ENCODE assay signal across 10 cellular contexts in genomic region chr17:3475812-3476686, GRCh38. TPM values are rescaled to one million over a fixed set of nuclear protein-coding genes. Genes with fewer than 3 reads are reported as not detected.
DNase-seq lines count a peak whose midpoint lies in the region; ATAC-seq and TF ChIP-seq lines count a peak whose summit lies in the region.
"Had no signal": no experiment of that assay in that cellular context is flagged by ENCODE, and none has a peak within 500 bp of the region (broad histone marks: within the 10 kb centered on the region; RNA-seq: fewer than 3 reads in every experiment).

TSS of gene ASPA (plus strand) at chr17:3475997. CDS start at chr17:3476160, 163 bp downstream.

- peaks cover 3% of the 10 kb centered on the region for H3K4me1 Mint-ChIP-seq in activated naive CD8-positive, alpha-beta T cell treated with anti-CD3 and anti-CD28 coated beads for 36 hours

- H3K36me3 Mint-ChIP-seq in activated naive CD8-positive, alpha-beta T cell treated with anti-CD3 and anti-CD28 coated beads for 36 hours, result no peaks in the 10 kb centered on the region
- H3K36me3 Mint-ChIP-seq: activated CD8-positive, alpha-beta memory T cell treated with anti-CD3 and anti-CD28 coated beads, Interleukin-2, amount 10 ng/mL, durations not matched to agents 7 days and 5 days had no signal

- H3K27me3 Mint-ChIP-seq in activated naive CD8-positive, alpha-beta T cell treated with anti-CD3 and anti-CD28 coated beads for 36 hours, result peaks cover 4% of the 10 kb centered on the region

- ATAC-seq in gastrocnemius medialis (peak; percentile 55 to 67), GM21526 (IDR thresholded peaks at IDR 0.05; ENCODE audit: low FRiP score, unreplicated experiment) (no peak), HG03378 (IDR thresholded peaks at IDR 0.05; ENCODE audit: unreplicated experiment) (no peak)
- ATAC-seq: activated CD8-positive, alpha-beta memory T cell treated with anti-CD3 and anti-CD28 coated beads, Interleukin-2, amount 10 ng/mL, durations not matched to agents 7 days and 5 days had no signal

- DNase-seq in ELR (ENCODE audit: low read depth) (peak; percentile 19), right atrium auricular region (ENCODE audit: low spot score) (no peak), gastrocnemius medialis (no peak), NOMO-1 treated with dmso at 0.1 percent for 144 hours (lab: John Stamatoyannopoulos, UW; ENCODE audit: unreplicated experiment) (no peak)
- no peak for DNase-seq in activated naive CD8-positive, alpha-beta T cell treated with anti-CD3 and anti-CD28 coated beads for 36 hours
- no peak for DNase-seq in central memory CD4-positive, alpha-beta T cell
- DNase-seq: activated CD8-positive, alpha-beta memory T cell treated with anti-CD3 and anti-CD28 coated beads, Interleukin-2, amount 10 ng/mL, durations not matched to agents 7 days and 5 days; NCI-H69 had no signal

- H3K9me3 ChIP-seq in right atrium auricular region, result no peaks in the 10 kb centered on the region
- no peaks in the 10 kb centered on the region for H3K9me3 ChIP-seq in gastrocnemius medialis

- H3K36me3 ChIP-seq in right atrium auricular region, result no peaks in the 10 kb centered on the region
- H3K36me3 ChIP-seq in gastrocnemius medialis, result no peaks in the 10 kb centered on the region

- no peak for TF ChIP-seq CTCF in right atrium auricular region (IDR thresholded peaks at IDR 0.05)
- TF ChIP-seq CTCF in gastrocnemius medialis (IDR thresholded peaks at IDR 0.05 in 4 of 5, conservative IDR thresholded peaks at IDR 0.05 in 1 of 5), result no peak

- no peaks in the 10 kb centered on the region for H3K4me1 ChIP-seq in right atrium auricular region
- H3K4me1 ChIP-seq in gastrocnemius medialis, result peaks cover 4 to 7% of the 10 kb centered on the region in 2 donors

- peak within 1 kb of the TSS in 1 of 2 donors; percentile 29 for H3K27ac ChIP-seq in right atrium auricular region
- H3K27ac ChIP-seq in gastrocnemius medialis, result peak within 1 kb of the TSS; percentile 35 to 73 (median 64)

- intact Hi-C loops in gastrocnemius medialis (cut with DNase I; ENCODE audit: low total_unique reads), result no loop called here

- TF ChIP-seq POLR2A in gastrocnemius medialis (IDR thresholded peaks at IDR 0.05), result no peak

- H3K27me3 ChIP-seq in right atrium auricular region, result no peaks in the 10 kb centered on the region
- H3K27me3 ChIP-seq in gastrocnemius medialis, result no peaks in the 10 kb centered on the region

- peak within 1 kb of the TSS; percentile 14 for H3K4me3 Mint-ChIP-seq in activated naive CD8-positive, alpha-beta T cell treated with anti-CD3 and anti-CD28 coated beads for 36 hours
- H3K4me3 Mint-ChIP-seq: activated CD8-positive, alpha-beta memory T cell treated with anti-CD3 and anti-CD28 coated beads, Interleukin-2, amount 10 ng/mL, durations not matched to agents 7 days and 5 days had no signal

- H3K9me3 Mint-ChIP-seq in activated naive CD8-positive, alpha-beta T cell treated with anti-CD3 and anti-CD28 coated beads for 36 hours, result no peaks in the 10 kb centered on the region

- no peak within 1 kb of the TSS for H3K27ac Mint-ChIP-seq in activated naive CD8-positive, alpha-beta T cell treated with anti-CD3 and anti-CD28 coated beads for 36 hours
- H3K27ac Mint-ChIP-seq: activated CD8-positive, alpha-beta memory T cell treated with anti-CD3 and anti-CD28 coated beads, Interleukin-2, amount 10 ng/mL, durations not matched to agents 7 days and 5 days had no signal

- in situ Hi-C loops in gastrocnemius medialis (cut with MboI; ENCODE audit: low sequenced_read_pairs in 4 of 4), result no loop called here

- H3K4me3 ChIP-seq in right atrium auricular region (peak within 1 kb of the TSS; percentile 9 to 21), gastrocnemius medialis (peak within 1 kb of the TSS; percentile 51 to 64 (median 53))

RNA-seq across cellular contexts. Expression of gene ASPA, which starts in this region (rescaled TPM):
- not detected for total RNA-seq in activated naive CD8-positive, alpha-beta T cell treated with anti-CD3 and anti-CD28 coated beads for 36 hours
- total RNA-seq in right atrium auricular region (1 to 10 TPM in 1 of 2 donors, under 1 TPM in 1; 0.33 to 1.0 TPM), gastrocnemius medialis (1 to 10 TPM in 3 of 4 donors, under 1 TPM in 1; 0.89 to 4.8 (median 1.4) TPM)
- total RNA-seq: activated CD8-positive, alpha-beta memory T cell treated with anti-CD3 and anti-CD28 coated beads, Interleukin-2, amount 10 ng/mL, durations not matched to agents 7 days and 5 days had no signal

Comparison
In these comparisons a context has a peak if more than half of its experiments do, and no peak if none do; other contexts are left out.
1. ATAC-seq: peak in gastrocnemius medialis (2 of 2); none in GM21526 (single experiment) and HG03378 (single experiment).